In the genomic region with DNA sequence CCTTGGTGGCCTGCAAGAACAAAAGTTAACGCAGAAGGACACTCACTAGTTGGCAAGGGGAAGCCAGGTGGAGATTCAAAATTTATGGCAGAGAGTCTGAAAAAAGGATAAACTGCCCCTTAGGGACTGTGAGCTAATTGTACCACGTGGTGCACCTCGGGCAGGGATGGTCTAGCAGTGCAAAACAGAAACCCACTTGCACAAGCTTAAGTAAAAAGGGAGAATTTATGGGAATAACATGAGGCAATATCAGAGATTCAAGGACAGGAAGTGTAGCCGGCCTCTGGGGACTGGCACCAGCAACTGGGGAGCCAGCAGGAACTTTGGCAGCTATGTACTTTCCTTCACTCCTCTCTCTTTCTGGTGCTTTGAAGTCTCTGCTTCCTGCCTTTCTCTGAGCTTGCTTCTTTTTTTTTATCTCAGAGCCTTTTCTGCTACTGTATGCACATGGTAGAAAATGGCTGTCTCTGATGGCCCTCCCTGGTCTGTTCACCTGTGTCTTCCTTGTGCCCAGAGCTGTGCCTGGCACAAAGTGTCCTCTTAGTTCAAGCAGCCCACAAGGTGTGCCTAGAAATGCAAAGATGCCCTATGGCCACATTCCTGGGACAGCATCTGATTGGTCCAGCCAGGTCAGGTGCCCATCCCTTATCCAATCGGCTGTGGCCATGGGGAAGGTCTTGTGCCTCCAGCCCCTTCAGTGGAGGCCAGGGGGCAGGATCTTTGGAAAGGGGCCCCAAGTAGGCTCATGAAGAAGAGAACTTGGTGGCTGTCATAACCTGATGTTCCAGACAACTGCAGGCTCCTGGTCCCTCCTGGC, we compare ENCODE assay signal across 19 cellular contexts.
DNase-seq lines count a peak whose midpoint lies in the region; TF ChIP-seq lines count a peak whose summit lies in the region.
"Had no signal": no experiment of that assay in that cellular context is flagged by ENCODE, and none has a peak within 500 bp of the region (broad histone marks: within the 10 kb centered on the region; RNA-seq: fewer than 3 reads in every experiment).

No MANE protein-coding gene starts in this region.

- H2AFZ ChIP-seq in OCI-LY7 (ENCODE audit: low read length), result no peak overlapping the region; the same call in 1 of the 2 replicates

- TF ChIP-seq CTCF in OCI-LY7 (conservative IDR thresholded peaks at IDR 0.05; ENCODE audit: low read length) (no peak), fibroblast of mammary gland (conservative IDR thresholded peaks at IDR 0.05; ENCODE audit: control insufficient read depth, insufficient read depth, low read depth, low read length) (no peak), CD14-positive monocyte (IDR thresholded peaks at IDR 0.05) (no peak), spleen (IDR thresholded peaks at IDR 0.05 in 8 of 11, conservative IDR thresholded peaks at IDR 0.05 in 3 of 11) (no peak)

- no peaks in the 10 kb centered on the region for H4K20me1 ChIP-seq in OCI-LY7 (ENCODE audit: insufficient read depth, low read length)

- peak overlapping the region in 4 of 7 donors; percentile 10 to 61 (median 36) for H3K27ac Mint-ChIP-seq in CD4-positive, alpha-beta memory T cell
- H3K27ac Mint-ChIP-seq in CD14-positive monocyte, result peak overlapping the region in 1 of 7 donors; percentile 67

- H3K4me1 ChIP-seq in CD4-positive, alpha-beta memory T cell (ENCODE audit: insufficient read depth, low read length), result peaks cover 19% of the 10 kb centered on the region
- peaks cover 10% of the 10 kb centered on the region for H3K4me1 ChIP-seq in OCI-LY7 (ENCODE audit: insufficient read depth, low read length, poor library complexity, severe bottlenecking)
- peaks cover 0 to 26% (median 14%) of the 10 kb centered on the region in 6 donors for H3K4me1 ChIP-seq in spleen
- H3K4me1 ChIP-seq: prostate gland had no signal

- peak; percentile 18 for DNase-seq in DMS 273 (lab: John Stamatoyannopoulos, UW; ENCODE audit: unreplicated experiment)
- DNase-seq in DMS 273 treated with DMSO at 0.1 percent for 48 hours (lab: John Stamatoyannopoulos, UW), result no peak
- peak in 1 of 5 donors; percentile 12 for DNase-seq in CD4-positive, alpha-beta memory T cell
- peak; percentile 5 for DNase-seq in OCI-LY7 (ENCODE audit: low spot score)
- DNase-seq in fibroblast of mammary gland (ENCODE audit: low read depth), result peak; percentile 1
- no peak for DNase-seq in CD14-positive monocyte (ENCODE audit: low spot score)
- no peak for DNase-seq in spleen
- no peak for DNase-seq in NCI-H2227 treated with DMSO at 0.1 percent for 48 hours (lab: John Stamatoyannopoulos, UW)
- DNase-seq: activated naive CD4-positive, alpha-beta T cell; activated T-cell treated with anti-CD3 and anti-CD28 coated beads for 4 hours; cortex of kidney; DMS153; hypothalamus; kidney; NCI-H1694 treated with DMSO at 0.1 percent for 48 hours; NCI-H526 had no signal

- POLR2A ChIA-PET in CD4-positive, alpha-beta memory T cell (lab: Charles Lee; ENCODE audit: partially characterized antibody), result no interaction called here
- POLR2A ChIA-PET in OCI-LY7 (lab: Charles Lee), result interaction anchor here (0.6 kb wide), 1 partner anchor 206 kb away, joined by 3 read pairs; no protein-coding TSS in a partner anchor

- H3K27me3 ChIP-seq in CD4-positive, alpha-beta memory T cell (ENCODE audit: insufficient read depth, low read length), result no peaks in the 10 kb centered on the region
- peaks cover 0 to 5% (median 0%) of the 10 kb centered on the region in 7 donors for H3K27me3 ChIP-seq in spleen (replicated peaks in 1 of 7)

- H3K36me3 ChIP-seq in CD4-positive, alpha-beta memory T cell (ENCODE audit: insufficient read depth, low read length), result no peaks in the 10 kb centered on the region
- H3K36me3 ChIP-seq in OCI-LY7 (ENCODE audit: insufficient read depth, low read length), result no peaks in the 10 kb centered on the region
- no peaks in the 10 kb centered on the region for H3K36me3 ChIP-seq in spleen
- H3K36me3 ChIP-seq: prostate gland had no signal

- H3K4me3 Mint-ChIP-seq in CD4-positive, alpha-beta memory T cell, result peak overlapping the region in 3 of 8 donors; percentile 11 to 48 (median 32)
- H3K4me3 Mint-ChIP-seq in CD14-positive monocyte, result no peak overlapping the region
- H3K4me3 Mint-ChIP-seq: nephron had no signal

- H3K36me3 Mint-ChIP-seq in CD4-positive, alpha-beta memory T cell, result no peaks in the 10 kb centered on the region
- no peaks in the 10 kb centered on the region for H3K36me3 Mint-ChIP-seq in CD14-positive monocyte

- H3K9me2 ChIP-seq in OCI-LY7 (ENCODE audit: insufficient read depth, low read length), result no peaks in the 10 kb centered on the region

- no peak overlapping the region for H3K27ac ChIP-seq in CD4-positive, alpha-beta memory T cell (ENCODE audit: low read depth, low read length)
- H3K27ac ChIP-seq in OCI-LY7 (ENCODE audit: low read depth, low read length, poor library complexity, severe bottlenecking), result no peak overlapping the region
- H3K27ac ChIP-seq in spleen, result peak overlapping the region in 2 of 8 donors; percentile 13 to 53
- H3K27ac ChIP-seq: 22Rv1, prostate gland had no signal

- H3K9me3 ChIP-seq in CD4-positive, alpha-beta memory T cell (ENCODE audit: control insufficient read depth in 1 of 2, low read length in 2 of 2), result no peaks in the 10 kb centered on the region
- H3K9me3 ChIP-seq in OCI-LY7 (ENCODE audit: low read length), result no peaks in the 10 kb centered on the region
- no peaks in the 10 kb centered on the region for H3K9me3 ChIP-seq in spleen
- H3K9me3 ChIP-seq: prostate gland had no signal

- H3K4me3 ChIP-seq in CD4-positive, alpha-beta memory T cell (ENCODE audit: low read length in 2 of 2), result no peak overlapping the region
- H3K4me3 ChIP-seq in OCI-LY7 (ENCODE audit: low read depth, low read length, poor library complexity, severe bottlenecking) (no peak overlapping the region), fibroblast of mammary gland (ENCODE audit: control insufficient read depth, low read depth, low read length) (no peak overlapping the region), spleen (no peak overlapping the region)
- H3K4me3 ChIP-seq: prostate gland had no signal

- H3K4me2 ChIP-seq in OCI-LY7 (ENCODE audit: low read length), result 0 out of 2 replicates have a peak overlapping the region, but pooled peaks have one; percentile 12

- H3K27me3 Mint-ChIP-seq in CD4-positive, alpha-beta memory T cell, result no peaks in the 10 kb centered on the region
- H3K27me3 Mint-ChIP-seq in CD14-positive monocyte (ENCODE audit: low read depth in 3 of 3), result peaks cover under 1 to 23% (median 2%) of the 10 kb centered on the region in 3 donors

- CTCF ChIA-PET in CD4-positive, alpha-beta memory T cell (lab: Charles Lee; ENCODE audit: partially characterized antibody), result no interaction called here
- CTCF ChIA-PET in OCI-LY7 (lab: Charles Lee; ENCODE audit: unreplicated experiment), result interaction anchor here (0.5 kb wide), 1 partner anchor 626 kb away, joined by 3 read pairs; no protein-coding TSS in a partner anchor

- intact Hi-C loops in CD4-positive, alpha-beta memory T cell (cut with micrococcal nuclease), result loop anchor here (10.0 kb wide), 1 partner anchor 651 kb away; no protein-coding TSS in a partner anchor
- intact Hi-C loops in OCI-LY7 (cut with micrococcal nuclease; ENCODE audit: unreplicated experiment), result loop anchor here (5.0 kb wide), 2 partner anchors 294 to 654 kb away; no protein-coding TSS in a partner anchor
- intact Hi-C loops in CD14-positive monocyte (cut with micrococcal nuclease), result loop anchor here in 1 of 2 donors (10.0 kb wide), 1 partner anchor 291 kb away; no protein-coding TSS in a partner anchor
- intact Hi-C loops in spleen (cut with DNase I; ENCODE audit: low total_unique reads), result no loop called here

- peaks cover 11 to 26% (median 18%) of the 10 kb centered on the region in 4 donors for H3K4me1 Mint-ChIP-seq in CD4-positive, alpha-beta memory T cell
- peaks cover 39% of the 10 kb centered on the region for H3K4me1 Mint-ChIP-seq in CD14-positive monocyte

- peaks cover 0 to 2% (median 0%) of the 10 kb centered on the region in 8 donors for H3K9me3 Mint-ChIP-seq in CD4-positive, alpha-beta memory T cell
- peaks cover 0 to 2% (median 0%) of the 10 kb centered on the region in 7 donors for H3K9me3 Mint-ChIP-seq in CD14-positive monocyte

- H3K79me2 ChIP-seq in OCI-LY7 (ENCODE audit: insufficient read depth, low read depth, low read length), result no peaks in the 10 kb centered on the region

- BruUV-seq in OCI-LY7 (replicated peaks; lab: Mats Ljungman, UMichigan), result no TSS peak

- no peak for TF ChIP-seq POLR2A in spleen (IDR thresholded peaks at IDR 0.05)

- 33 to 54% (median 45%) methylated on average over 5 of the region's 5 CpGs for WGBS in spleen, 5 donors

Comparison
In these comparisons a context has a peak if more than half of its experiments do, and no peak if none do; other contexts are left out.
1. DNase-seq: peak in DMS 273 (single experiment), OCI-LY7 (single experiment) and fibroblast of mammary gland (single experiment); none in DMS 273 treated with DMSO at 0.1 percent for 48 hours (single experiment), CD14-positive monocyte (single experiment), spleen (single experiment) and NCI-H2227 treated with DMSO at 0.1 percent for 48 hours (single experiment).